In the genomic region with DNA sequence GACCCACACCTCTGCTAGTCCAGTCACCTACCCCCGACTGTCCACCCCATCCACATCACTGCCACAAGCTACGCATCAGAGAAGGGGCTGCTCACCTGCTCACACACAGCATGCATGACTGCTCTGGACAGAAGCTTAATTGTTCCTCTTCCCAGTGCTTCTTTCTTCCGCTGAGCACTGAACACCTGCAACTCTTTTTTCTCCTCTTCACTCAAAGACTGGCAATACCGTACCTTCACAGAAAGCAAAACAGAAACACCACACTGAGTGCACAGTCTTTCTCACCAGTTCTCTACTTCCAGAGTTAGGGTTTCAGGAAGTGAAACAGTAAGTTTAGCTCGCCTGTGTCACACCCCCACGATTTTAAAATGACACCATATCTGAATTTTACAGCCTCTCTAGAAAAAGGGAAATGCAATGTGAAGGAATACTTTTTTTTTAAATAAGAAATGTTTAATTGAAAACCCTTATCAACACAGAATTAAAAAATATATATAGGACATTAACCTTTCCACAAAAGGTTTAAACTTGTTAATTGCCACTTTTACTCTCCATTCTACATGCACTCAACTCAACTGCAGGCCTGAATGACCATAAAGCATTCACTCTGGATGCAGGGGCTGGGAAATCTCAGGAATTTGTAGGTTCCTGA, we compare ENCODE assay signal across 8 cellular contexts.
DNase-seq lines count a peak whose midpoint lies in the region; ATAC-seq and TF ChIP-seq lines count a peak whose summit lies in the region.

No MANE protein-coding gene starts in this region.

- intact Hi-C loops in posterior cingulate gyrus (cut with DNase I), result no loop called here

- peak overlapping the region; percentile 84 for H3K4me3 Mint-ChIP-seq in T-helper 2 cell treated with Interferon-gamma antibody and Interleukin-4, amounts not matched to agents 5 μg/mL and 100 μg/mL, for 36 hours

- DNase-seq in DMS53 treated with DMSO at 0.1 percent for 48 hours (lab: John Stamatoyannopoulos, UW; ENCODE audit: unreplicated experiment) (peak; percentile 81), posterior cingulate gyrus (no peak)
- DNase-seq in T-helper 2 cell treated with Interferon-gamma antibody and Interleukin-4, amounts not matched to agents 5 μg/mL and 100 μg/mL, for 36 hours (ENCODE audit: low spot score), result peak; percentile 7
- peak; percentile 10 for DNase-seq in stimulated activated naive CD8-positive, alpha-beta T cell treated with anti-CD3 and anti-CD28 coated beads, Interleukin-15, Interleukin-2, amounts not matched to agents 100 U/mL and 50 U/mL, for 24 hours
- DNase-seq in activated CD4-positive, alpha-beta T cell treated with anti-CD3 and anti-CD28 coated beads for 48 hours, result no peak
- no peak for DNase-seq in stimulated activated CD4-positive, alpha-beta T cell treated with anti-CD3 and anti-CD28 coated beads, Interleukin-2, amount 100 ng/mL, for 24 hours

- ATAC-seq in HG03103 (IDR thresholded peaks at IDR 0.05; ENCODE audit: low read depth, unreplicated experiment), result peak; percentile 96
- peak; percentile 84 for ATAC-seq in stimulated activated naive CD8-positive, alpha-beta T cell treated with anti-CD3 and anti-CD28 coated beads, Interleukin-15, Interleukin-2, amounts not matched to agents 100 U/mL and 50 U/mL, for 24 hours

- H3K27me3 Mint-ChIP-seq in T-helper 2 cell treated with Interferon-gamma antibody and Interleukin-4, amounts not matched to agents 5 μg/mL and 100 μg/mL, for 36 hours (ENCODE audit: low read depth), result peaks cover 6% of the 10 kb centered on the region

- H3K9me3 Mint-ChIP-seq in T-helper 2 cell treated with Interferon-gamma antibody and Interleukin-4, amounts not matched to agents 5 μg/mL and 100 μg/mL, for 36 hours, result no peaks in the 10 kb centered on the region

- H3K36me3 Mint-ChIP-seq in T-helper 2 cell treated with Interferon-gamma antibody and Interleukin-4, amounts not matched to agents 5 μg/mL and 100 μg/mL, for 36 hours (ENCODE audit: low read depth), result no peaks in the 10 kb centered on the region

- peaks cover 19% of the 10 kb centered on the region for H3K4me1 Mint-ChIP-seq in T-helper 2 cell treated with Interferon-gamma antibody and Interleukin-4, amounts not matched to agents 5 μg/mL and 100 μg/mL, for 36 hours (ENCODE audit: low read depth)

- peak; percentile 34 for TF ChIP-seq POLR2A in GM19193 (IDR thresholded peaks at IDR 0.05; ENCODE audit: extremely low read depth, insufficient read depth, insufficient read length)

- peak overlapping the region; percentile 33 for H3K27ac Mint-ChIP-seq in T-helper 2 cell treated with Interferon-gamma antibody and Interleukin-4, amounts not matched to agents 5 μg/mL and 100 μg/mL, for 36 hours

Comparison
In these comparisons a context has a peak if more than half of its experiments do, and no peak if none do; other contexts are left out.
1. DNase-seq: peak in DMS53 treated with DMSO at 0.1 percent for 48 hours (single experiment), T-helper 2 cell treated with Interferon-gamma antibody and Interleukin-4, amounts not matched to agents 5 μg/mL and 100 μg/mL, for 36 hours (single experiment) and stimulated activated naive CD8-positive, alpha-beta T cell treated with anti-CD3 and anti-CD28 coated beads, Interleukin-15, Interleukin-2, amounts not matched to agents 100 U/mL and 50 U/mL, for 24 hours (single experiment); none in posterior cingulate gyrus (0 of 10), activated CD4-positive, alpha-beta T cell treated with anti-CD3 and anti-CD28 coated beads for 48 hours (single experiment) and stimulated activated CD4-positive, alpha-beta T cell treated with anti-CD3 and anti-CD28 coated beads, Interleukin-2, amount 100 ng/mL, for 24 hours (0 of 2).